Comparison of ENCODE assay signal across 22 cellular contexts in the genomic region with DNA sequence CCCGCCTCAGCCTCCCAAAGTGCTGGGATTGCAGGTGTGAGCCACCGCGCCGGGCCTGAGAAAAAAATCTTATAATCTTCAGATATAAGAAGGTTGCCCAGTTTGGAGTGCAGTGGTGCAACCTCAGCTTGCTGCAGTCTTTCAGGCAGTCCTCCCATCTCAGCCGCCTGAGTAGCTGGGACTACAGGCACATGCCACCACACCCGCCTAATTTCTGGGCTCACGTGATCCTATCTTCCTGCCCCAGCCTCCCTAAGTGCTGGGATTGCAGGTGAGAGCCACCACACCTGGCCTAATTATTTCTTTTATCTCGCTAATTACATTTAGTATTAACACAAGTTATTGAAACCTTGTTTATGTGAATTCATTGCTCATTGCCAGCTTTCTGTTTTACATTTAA.
"Had no signal": no experiment of that assay in that cellular context is flagged by ENCODE, and none has a peak within 500 bp of the region (broad histone marks: within the 10 kb centered on the region; RNA-seq: fewer than 3 reads in every experiment).

No MANE protein-coding gene starts in this region.

- H3K27me3 Mint-ChIP-seq: activated T-helper 17 cell treated with anti-CD3 and anti-CD28 coated beads, Interleukin-2, amount 50 U/mL, for 72 hours; central memory CD8-positive, alpha-beta T cell; type B pancreatic cell had no signal

- H3K4me2 ChIP-seq: SK-N-SH had no signal

- H3K9ac ChIP-seq: SK-N-SH had no signal

- H3K36me3 ChIP-seq: prostate gland had no signal

- FAIRE-seq: frontal cortex, kidney had no signal

- H3K27me3 ChIP-seq: ascending aorta, right atrium auricular region, stomach had no signal

- H3K4me3 ChIP-seq: ascending aorta, coronary artery, prostate gland, right atrium auricular region, stomach had no signal

- H3K4me1 ChIP-seq: ascending aorta, prostate gland, right atrium auricular region had no signal

- ATAC-seq: activated T-helper 17 cell treated with anti-CD3 and anti-CD28 coated beads, Interleukin-2, amount 50 U/mL, for 72 hours; left lobe of liver had no signal

- H3K9me2 ChIP-seq: SK-N-SH had no signal

- DNase-seq: activated CD4-positive, alpha-beta T cell treated with anti-CD3 and anti-CD28 coated beads, Interleukin-2, amount 50 U/mL, for 4 hours; activated CD4-positive, CD25-positive, alpha-beta regulatory T cell treated with anti-CD3 and anti-CD28 coated beads, Interleukin-2, amount 50 U/mL, for 72 hours; activated naive CD4-positive, alpha-beta T cell treated with anti-CD3 and anti-CD28 coated beads for 36 hours; hypothalamus; kidney; midbrain; nucleus accumbens; SK-N-SH; stimulated activated CD4-positive, alpha-beta T cell treated with anti-CD3 and anti-CD28 coated beads, Interleukin-15, amount 100 ng/mL, for 24 hours; stimulated activated CD4-positive, alpha-beta T cell treated with anti-CD3 and anti-CD28 coated beads, Interleukin-2, amount 100 ng/mL, for 48 hours; stomach; T-helper 9 cell had no signal

- H3K27ac Mint-ChIP-seq: activated naive CD4-positive, alpha-beta T cell treated with anti-CD3 and anti-CD28 coated beads for 36 hours; nephron; type B pancreatic cell had no signal

- H3K27ac ChIP-seq: ascending aorta, coronary artery, prostate gland, right atrium auricular region had no signal

- H3K4me1 Mint-ChIP-seq: nephron had no signal

- H3K4me3 Mint-ChIP-seq: activated naive CD4-positive, alpha-beta T cell treated with anti-CD3 and anti-CD28 coated beads for 36 hours; activated T-helper 17 cell treated with anti-CD3 and anti-CD28 coated beads, Interleukin-2, amount 50 U/mL, for 72 hours; central memory CD8-positive, alpha-beta T cell; nephron; type B pancreatic cell had no signal

- H3K9me3 ChIP-seq: prostate gland, right atrium auricular region had no signal
